Comparison of ENCODE assay signal across 8 cellular contexts in the genomic region with DNA sequence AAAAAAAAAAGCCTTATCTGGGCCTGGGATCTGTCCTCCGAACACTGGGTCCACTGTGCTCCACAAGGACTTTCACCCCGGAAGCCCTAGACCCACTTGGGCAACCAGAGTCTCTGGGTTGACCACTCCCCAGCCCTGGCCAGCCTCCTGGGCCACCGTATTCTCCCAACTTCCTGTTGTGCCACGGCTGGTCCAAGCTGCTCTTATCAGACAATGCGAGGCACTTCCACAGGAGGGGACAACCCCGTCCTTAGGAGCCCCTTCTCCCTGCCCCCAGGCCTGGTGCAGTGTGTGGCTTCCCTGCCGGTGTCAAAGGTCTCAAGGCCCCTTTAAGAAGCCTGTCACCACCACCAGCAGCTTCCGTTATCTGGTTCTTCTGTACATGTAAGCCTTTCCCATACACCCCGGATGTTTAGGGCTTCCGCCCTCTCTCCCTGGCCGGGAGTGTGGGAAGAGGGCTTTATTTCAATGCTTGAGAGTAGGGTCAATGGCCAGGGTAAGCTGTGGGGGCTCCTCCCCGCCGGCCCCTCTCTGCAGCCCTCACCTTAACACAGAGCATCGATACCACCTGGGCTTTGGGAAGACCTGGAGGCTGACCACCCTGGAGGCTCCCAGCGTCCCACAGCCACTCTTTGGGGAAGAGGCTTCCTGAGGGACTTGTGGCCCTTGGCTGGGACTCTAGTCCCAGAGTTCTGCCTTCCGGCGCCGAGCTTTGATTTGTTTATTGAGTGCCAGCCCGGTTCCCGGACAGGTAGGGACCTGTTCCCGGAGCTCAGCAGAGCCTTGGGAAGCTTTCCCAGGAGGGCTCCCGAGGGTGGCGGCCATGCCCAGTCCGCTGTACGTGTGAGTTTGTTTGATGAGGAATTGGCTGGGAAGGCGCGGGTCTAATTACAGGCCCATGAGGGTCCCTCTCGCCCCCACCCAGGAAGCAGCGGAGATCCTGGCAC.
DNase-seq lines count a peak whose midpoint lies in the region; ATAC-seq and FAIRE-seq lines count a peak whose summit lies in the region.

No MANE protein-coding gene starts in this region.

- H3K4me1 Mint-ChIP-seq in activated CD4-positive, alpha-beta T cell treated with anti-CD3 and anti-CD28 coated beads, Interleukin-2, amount 10 ng/mL, durations not matched to agents 24 days and 14 days = peaks cover 66% of the 10 kb centered on the region
- H3K4me1 Mint-ChIP-seq in activated CD8-positive, alpha-beta T cell treated with anti-CD3 and anti-CD28 coated beads, Interleukin-2, amount 10 ng/mL, durations not matched to agents 7 days and 5 days (ENCODE audit: low read depth) = peaks cover 66% of the 10 kb centered on the region

- DNase-seq in activated CD4-positive, alpha-beta T cell treated with anti-CD3 and anti-CD28 coated beads, Interleukin-2, amount 10 ng/mL, durations not matched to agents 24 days and 14 days = peak; percentile 89
- no peak for DNase-seq in activated CD4-positive, alpha-beta T cell treated with anti-CD3 and anti-CD28 coated beads for 4 hours
- DNase-seq in activated CD8-positive, alpha-beta T cell treated with anti-CD3 and anti-CD28 coated beads, Interleukin-2, amount 10 ng/mL, durations not matched to agents 7 days and 5 days = peak; percentile 84
- DNase-seq in islet precursor cell = peak; percentile 75
- peak in 3 of 49 donors; percentile 32 to 56 (median 36) for DNase-seq in substantia nigra (lab: John Stamatoyannopoulos, UW)
- no peak for DNase-seq in frontal cortex (ENCODE audit: low spot score in 2 of 2)
- DNase-seq in NCI-H1436 treated with DMSO at 0.1 percent for 48 hours (lab: John Stamatoyannopoulos, UW) = no peak

- peak overlapping the region; percentile 96 for H3K27ac Mint-ChIP-seq in activated CD4-positive, alpha-beta T cell treated with anti-CD3 and anti-CD28 coated beads, Interleukin-2, amount 10 ng/mL, durations not matched to agents 24 days and 14 days
- H3K27ac Mint-ChIP-seq in activated CD8-positive, alpha-beta T cell treated with anti-CD3 and anti-CD28 coated beads, Interleukin-2, amount 10 ng/mL, durations not matched to agents 7 days and 5 days = peak overlapping the region; percentile 93

- intact Hi-C loops in activated CD4-positive, alpha-beta T cell treated with anti-CD3 and anti-CD28 coated beads, Interleukin-2, amount 10 ng/mL, durations not matched to agents 24 days and 14 days (cut with micrococcal nuclease) = loop anchor here (5.0 kb wide), 1 partner anchor 717 kb away; a partner anchor contains a TSS

- H3K27me3 Mint-ChIP-seq in activated CD4-positive, alpha-beta T cell treated with anti-CD3 and anti-CD28 coated beads, Interleukin-2, amount 10 ng/mL, durations not matched to agents 24 days and 14 days = no peaks in the 10 kb centered on the region
- H3K27me3 Mint-ChIP-seq in activated CD8-positive, alpha-beta T cell treated with anti-CD3 and anti-CD28 coated beads, Interleukin-2, amount 10 ng/mL, durations not matched to agents 7 days and 5 days (ENCODE audit: low read depth) = no peaks in the 10 kb centered on the region

- H3K36me3 Mint-ChIP-seq in activated CD4-positive, alpha-beta T cell treated with anti-CD3 and anti-CD28 coated beads, Interleukin-2, amount 10 ng/mL, durations not matched to agents 24 days and 14 days (ENCODE audit: low read depth) = peaks cover 62% of the 10 kb centered on the region
- peaks cover 82% of the 10 kb centered on the region for H3K36me3 Mint-ChIP-seq in activated CD8-positive, alpha-beta T cell treated with anti-CD3 and anti-CD28 coated beads, Interleukin-2, amount 10 ng/mL, durations not matched to agents 7 days and 5 days (ENCODE audit: low read depth)

- POLR2A ChIA-PET in activated CD8-positive, alpha-beta T cell treated with anti-CD3 and anti-CD28 coated beads, Interleukin-2, amount 10 ng/mL, durations not matched to agents 7 days and 5 days (lab: Charles Lee) = interaction anchor here (1.2 to 8.5 kb wide), 7 partner anchors 9 to 48 kb away, joined by 3 to 169 read pairs (median 9); no protein-coding TSS in a partner anchor

- peak overlapping the region; percentile 30 for H3K27ac ChIP-seq in substantia nigra (ENCODE audit: low read depth, low read length, poor library complexity, severe bottlenecking)

- FAIRE-seq in frontal cortex (lab: Jason Lieb, UNC) = no peak

- peak overlapping the region; percentile 97 for H3K4me3 Mint-ChIP-seq in activated CD4-positive, alpha-beta T cell treated with anti-CD3 and anti-CD28 coated beads, Interleukin-2, amount 10 ng/mL, durations not matched to agents 24 days and 14 days
- peak overlapping the region; percentile 85 for H3K4me3 Mint-ChIP-seq in activated CD8-positive, alpha-beta T cell treated with anti-CD3 and anti-CD28 coated beads, Interleukin-2, amount 10 ng/mL, durations not matched to agents 7 days and 5 days

- CTCF ChIA-PET in activated CD8-positive, alpha-beta T cell treated with anti-CD3 and anti-CD28 coated beads, Interleukin-2, amount 10 ng/mL, durations not matched to agents 7 days and 5 days (lab: Charles Lee) = interaction anchor here (1.2 to 6.4 kb wide), 15 partner anchors 9 to 122 kb away, joined by 3 to 55 read pairs (median 7); no protein-coding TSS in a partner anchor

- peak; percentile 33 for ATAC-seq in activated CD8-positive, alpha-beta T cell treated with anti-CD3 and anti-CD28 coated beads, Interleukin-2, amount 10 ng/mL, durations not matched to agents 7 days and 5 days
- no peak for ATAC-seq in GM18870 (IDR thresholded peaks at IDR 0.05; ENCODE audit: unreplicated experiment)

- no peaks in the 10 kb centered on the region for H3K9me3 Mint-ChIP-seq in activated CD4-positive, alpha-beta T cell treated with anti-CD3 and anti-CD28 coated beads, Interleukin-2, amount 10 ng/mL, durations not matched to agents 24 days and 14 days
- H3K9me3 Mint-ChIP-seq in activated CD8-positive, alpha-beta T cell treated with anti-CD3 and anti-CD28 coated beads, Interleukin-2, amount 10 ng/mL, durations not matched to agents 7 days and 5 days (ENCODE audit: insufficient read depth) = no peaks in the 10 kb centered on the region

Comparison
In these comparisons a context has a peak if more than half of its experiments do, and no peak if none do; other contexts are left out.
1. DNase-seq: peak in activated CD4-positive, alpha-beta T cell treated with anti-CD3 and anti-CD28 coated beads, Interleukin-2, amount 10 ng/mL, durations not matched to agents 24 days and 14 days (single experiment), activated CD8-positive, alpha-beta T cell treated with anti-CD3 and anti-CD28 coated beads, Interleukin-2, amount 10 ng/mL, durations not matched to agents 7 days and 5 days (single experiment) and islet precursor cell (single experiment); none in activated CD4-positive, alpha-beta T cell treated with anti-CD3 and anti-CD28 coated beads for 4 hours (0 of 2), frontal cortex (0 of 2) and NCI-H1436 treated with DMSO at 0.1 percent for 48 hours (single experiment).